9 cellular contexts compared by ENCODE assay signal in the genomic region with DNA sequence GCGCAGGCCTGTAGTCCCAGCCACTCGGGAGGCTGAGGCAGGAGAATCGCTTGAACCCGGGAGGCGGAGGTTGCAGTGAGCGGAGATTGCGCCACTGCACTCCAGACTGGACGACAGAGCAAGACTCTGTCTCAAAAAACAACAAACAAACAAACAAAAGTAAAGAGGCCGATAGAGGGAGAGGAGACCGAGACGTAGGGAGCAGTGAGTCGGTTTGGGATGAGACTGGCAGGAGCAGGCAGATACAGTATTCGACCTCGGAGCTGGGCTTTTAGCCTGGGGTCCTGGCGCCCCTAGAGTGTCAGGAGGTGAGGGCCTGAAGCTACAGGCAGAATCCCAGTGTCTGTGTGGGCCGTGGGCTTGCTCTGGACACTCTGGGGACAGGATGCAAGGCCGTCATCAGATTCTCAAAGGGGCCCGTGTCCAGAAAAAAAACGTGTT. TPM values are rescaled to one million over a fixed set of nuclear protein-coding genes. Genes with fewer than 3 reads are reported as not detected.
DNase-seq lines count a peak whose midpoint lies in the region; ATAC-seq lines count a peak whose summit lies in the region.
"Had no signal": no experiment of that assay in that cellular context is flagged by ENCODE, and none has a peak within 500 bp of the region (broad histone marks: within the 10 kb centered on the region; RNA-seq: fewer than 3 reads in every experiment).

No MANE protein-coding gene starts in this region.

- H3K36me3 ChIP-seq in HAP-1 (replicated peaks): no peaks in the 10 kb centered on the region

- H3K27me3 ChIP-seq in HAP-1 (ENCODE audit: low read depth) (no peaks in the 10 kb centered on the region), right cardiac atrium (ENCODE audit: control insufficient read depth, insufficient read depth) (no peaks in the 10 kb centered on the region)

- H3K27ac ChIP-seq in right cardiac atrium (ENCODE audit: low read length): peak overlapping the region; percentile 93

- no peak for ATAC-seq in right cardiac atrium
- ATAC-seq in GM21825 (IDR thresholded peaks at IDR 0.05; ENCODE audit: unreplicated experiment): no peak
- no peak for ATAC-seq in HG03045 (IDR thresholded peaks at IDR 0.05; ENCODE audit: unreplicated experiment)

- H3K9me3 Mint-ChIP-seq in activated T-helper 2 cell treated with anti-CD3 and anti-CD28 coated beads, Interferon-gamma antibody, Interleukin-2, Interleukin-4, amounts not matched to agents 10 μg/mL and 5 μg/mL and 100 μg/mL, durations not matched to agents 14 hours and 24 hours and 36 hours: no peaks in the 10 kb centered on the region

- H3K4me3 ChIP-seq in HAP-1 (peak overlapping the region; percentile 23), right cardiac atrium (ENCODE audit: low read length) (peak overlapping the region; percentile 23), skeletal muscle cell (ENCODE audit: low read depth, low read length) (peak overlapping the region; percentile 29)

- peaks cover 14% of the 10 kb centered on the region for H3K27me3 Mint-ChIP-seq in activated T-helper 2 cell treated with anti-CD3 and anti-CD28 coated beads, Interferon-gamma antibody, Interleukin-2, Interleukin-4, amounts not matched to agents 10 μg/mL and 5 μg/mL and 100 μg/mL, durations not matched to agents 14 hours and 24 hours and 36 hours (ENCODE audit: low read depth)

- 52% methylated on average over 19 of the region's 19 CpGs for WGBS in right cardiac atrium

- H3K36me3 Mint-ChIP-seq in activated T-helper 2 cell treated with anti-CD3 and anti-CD28 coated beads, Interferon-gamma antibody, Interleukin-2, Interleukin-4, amounts not matched to agents 10 μg/mL and 5 μg/mL and 100 μg/mL, durations not matched to agents 14 hours and 24 hours and 36 hours (ENCODE audit: low read depth): no peaks in the 10 kb centered on the region

- H3K4me1 Mint-ChIP-seq in activated T-helper 2 cell treated with anti-CD3 and anti-CD28 coated beads, Interferon-gamma antibody, Interleukin-2, Interleukin-4, amounts not matched to agents 10 μg/mL and 5 μg/mL and 100 μg/mL, durations not matched to agents 14 hours and 24 hours and 36 hours (ENCODE audit: low read depth): peaks cover 28% of the 10 kb centered on the region

- intact Hi-C loops in activated T-helper 2 cell treated with anti-CD3 and anti-CD28 coated beads, Interferon-gamma antibody, Interleukin-2, Interleukin-4, amounts not matched to agents 10 μg/mL and 5 μg/mL and 100 μg/mL, durations not matched to agents 14 hours and 24 hours and 36 hours (cut with micrococcal nuclease): no loop called here
- intact Hi-C loops in right cardiac atrium (cut with DNase I): loop anchor here in 1 of 4 donors (10.0 kb wide), 1 partner anchor 100 kb away; no protein-coding TSS in a partner anchor

- H3K4me3 Mint-ChIP-seq in activated T-helper 2 cell treated with anti-CD3 and anti-CD28 coated beads, Interferon-gamma antibody, Interleukin-2, Interleukin-4, amounts not matched to agents 10 μg/mL and 5 μg/mL and 100 μg/mL, durations not matched to agents 14 hours and 24 hours and 36 hours (ENCODE audit: low read depth): peak overlapping the region; percentile 17

- peak overlapping the region; percentile 6 for H3K27ac Mint-ChIP-seq in activated T-helper 2 cell treated with anti-CD3 and anti-CD28 coated beads, Interferon-gamma antibody, Interleukin-2, Interleukin-4, amounts not matched to agents 10 μg/mL and 5 μg/mL and 100 μg/mL, durations not matched to agents 14 hours and 24 hours and 36 hours

- in situ Hi-C loops in HAP-1 (cut with MboI; ENCODE audit: low sequenced_read_pairs): no loop called here

- H3K4me1 ChIP-seq in HAP-1: peaks cover 13% of the 10 kb centered on the region
- peaks cover 2% of the 10 kb centered on the region for H3K4me1 ChIP-seq in right cardiac atrium (ENCODE audit: control insufficient read depth, insufficient read depth, low read length)

- H3K9me3 ChIP-seq in HAP-1: no peaks in the 10 kb centered on the region
- H3K9me3 ChIP-seq in right cardiac atrium (ENCODE audit: control insufficient read depth, low read length): no peaks in the 10 kb centered on the region

- DNase-seq in HAP-1 (ENCODE audit: low spot score in 2 of 2): no peak
- DNase-seq in activated T-helper 2 cell treated with anti-CD3 and anti-CD28 coated beads, Interferon-gamma antibody, Interleukin-2, Interleukin-4, amounts not matched to agents 10 μg/mL and 5 μg/mL and 100 μg/mL, durations not matched to agents 14 hours and 24 hours and 36 hours (ENCODE audit: low spot score): no peak
- no peak for DNase-seq in right cardiac atrium
- DNase-seq in skeletal muscle cell (ENCODE audit: low read depth): no peak
- DNase-seq in DMS153 (lab: John Stamatoyannopoulos, UW): no peak
- DNase-seq in NCI-H1694 (lab: John Stamatoyannopoulos, UW): no peak
- DNase-seq: hippocampal formation had no signal

RNA-seq across cellular contexts. Expression of a gene that starts 51.2 kb away (rescaled TPM):
- 26.7 and 27.8 TPM in 2 replicates for total RNA-seq in activated T-helper 2 cell treated with anti-CD3 and anti-CD28 coated beads, Interferon-gamma antibody, Interleukin-2, Interleukin-4, amounts not matched to agents 10 μg/mL and 5 μg/mL and 100 μg/mL, durations not matched to agents 14 hours and 24 hours and 36 hours
- 10 to 100 TPM; 19.4 to 21.8 (median 21.2) TPM for total RNA-seq in right cardiac atrium
- polyA plus RNA-seq in right cardiac atrium: 19.9 TPM

RNA-seq across cellular contexts. Expression of a gene that starts 51.5 kb away (rescaled TPM):
- 32.5 and 37.0 TPM in 2 replicates for total RNA-seq in activated T-helper 2 cell treated with anti-CD3 and anti-CD28 coated beads, Interferon-gamma antibody, Interleukin-2, Interleukin-4, amounts not matched to agents 10 μg/mL and 5 μg/mL and 100 μg/mL, durations not matched to agents 14 hours and 24 hours and 36 hours
- total RNA-seq in right cardiac atrium: 10 to 100 TPM; 27.3 to 30.9 (median 29.0) TPM
- 26.8 TPM for polyA plus RNA-seq in right cardiac atrium

RNA-seq across cellular contexts. Expression of a gene that starts 56.6 kb away (rescaled TPM):
- total RNA-seq in activated T-helper 2 cell treated with anti-CD3 and anti-CD28 coated beads, Interferon-gamma antibody, Interleukin-2, Interleukin-4, amounts not matched to agents 10 μg/mL and 5 μg/mL and 100 μg/mL, durations not matched to agents 14 hours and 24 hours and 36 hours: 57.7 and 58.9 TPM in 2 replicates
- total RNA-seq in right cardiac atrium: 100 to 1,000 TPM; 242 to 308 (median 274) TPM
- polyA plus RNA-seq in right cardiac atrium: 596 TPM
